In genomic region chr2:175253871-175254270, GRCh38 we compare ENCODE assay signal across 18 cellular contexts.
"Had no signal": no experiment of that assay in that cellular context is flagged by ENCODE, and none has a peak within 500 bp of the region (broad histone marks: within the 10 kb centered on the region; RNA-seq: fewer than 3 reads in every experiment).

No MANE protein-coding gene starts in this region.

- H3K4me3 Mint-ChIP-seq: memory B cell; naive B cell; natural killer cell treated with Interleukin-12 subunit alpha and Interleukin-12 subunit beta and Interleukin-15 and Interleukin-18, amount 100 ng/mL, for 72 hours; neural crest cell; stimulated activated naive B cell treated with anti-CD40 and anti-IgM and Interleukin-4, amounts not matched to agents 10 μg/mL and 1 μg/mL and 100 μg/mL, for 72 hours; stimulated activated naive CD8-positive, alpha-beta T cell treated with anti-CD3 and anti-CD28 coated beads, Interleukin-15, Interleukin-2, amounts not matched to agents 100 ng/mL and 50 ng/mL, for 24 hours had no signal

- H3K27ac Mint-ChIP-seq: memory B cell; natural killer cell treated with Interleukin-12 subunit alpha and Interleukin-12 subunit beta and Interleukin-15 and Interleukin-18, amount 100 ng/mL, for 72 hours; stimulated activated naive B cell treated with anti-CD40 and anti-IgM and Interleukin-4, amounts not matched to agents 10 μg/mL and 1 μg/mL and 100 μg/mL, for 72 hours; stimulated activated naive CD8-positive, alpha-beta T cell treated with anti-CD3 and anti-CD28 coated beads, Interleukin-15, Interleukin-2, amounts not matched to agents 100 ng/mL and 50 ng/mL, for 24 hours had no signal

- ATAC-seq: gastrocnemius medialis; left lobe of liver; mucosa of descending colon; natural killer cell treated with Interleukin-12 subunit alpha and Interleukin-12 subunit beta and Interleukin-15 and Interleukin-18, amount 100 ng/mL, for 72 hours; pancreas; right lobe of liver; stimulated activated naive B cell treated with anti-CD40 and anti-IgM and Interleukin-4, amounts not matched to agents 10 μg/mL and 1 μg/mL and 100 μg/mL, for 72 hours; upper lobe of right lung had no signal

- H3K9me3 Mint-ChIP-seq: memory B cell; natural killer cell treated with Interleukin-12 subunit alpha and Interleukin-12 subunit beta and Interleukin-15 and Interleukin-18, amount 100 ng/mL, for 72 hours; stimulated activated naive CD8-positive, alpha-beta T cell treated with anti-CD3 and anti-CD28 coated beads, Interleukin-15, Interleukin-2, amounts not matched to agents 100 ng/mL and 50 ng/mL, for 24 hours had no signal

- H3K4me1 Mint-ChIP-seq: memory B cell, naive B cell had no signal

- H3K36me3 Mint-ChIP-seq: memory B cell; naive B cell; natural killer cell treated with Interleukin-12 subunit alpha and Interleukin-12 subunit beta and Interleukin-15 and Interleukin-18, amount 100 ng/mL, for 72 hours; stimulated activated naive B cell treated with anti-CD40 and anti-IgM and Interleukin-4, amounts not matched to agents 10 μg/mL and 1 μg/mL and 100 μg/mL, for 72 hours had no signal

- DNase-seq: dorsolateral prefrontal cortex; effector CD4-positive, alpha-beta T cell; gastrocnemius medialis; head of caudate nucleus; mucosa of descending colon; naive B cell; pancreas; right lobe of liver; small intestine; stimulated activated CD4-positive, alpha-beta T cell treated with anti-CD3 and anti-CD28 coated beads, Interleukin-15, amount 100 ng/mL, for 24 hours; stimulated activated CD4-positive, alpha-beta T cell treated with anti-CD3 and anti-CD28 coated beads, Interleukin-2, amount 100 ng/mL, for 48 hours; stimulated activated naive B cell treated with anti-CD40 and anti-IgM and Interleukin-4, amounts not matched to agents 10 μg/mL and 1 μg/mL and 100 μg/mL, for 72 hours; upper lobe of right lung had no signal
